1 cellular context compared by ENCODE assay signal in the genomic region with DNA sequence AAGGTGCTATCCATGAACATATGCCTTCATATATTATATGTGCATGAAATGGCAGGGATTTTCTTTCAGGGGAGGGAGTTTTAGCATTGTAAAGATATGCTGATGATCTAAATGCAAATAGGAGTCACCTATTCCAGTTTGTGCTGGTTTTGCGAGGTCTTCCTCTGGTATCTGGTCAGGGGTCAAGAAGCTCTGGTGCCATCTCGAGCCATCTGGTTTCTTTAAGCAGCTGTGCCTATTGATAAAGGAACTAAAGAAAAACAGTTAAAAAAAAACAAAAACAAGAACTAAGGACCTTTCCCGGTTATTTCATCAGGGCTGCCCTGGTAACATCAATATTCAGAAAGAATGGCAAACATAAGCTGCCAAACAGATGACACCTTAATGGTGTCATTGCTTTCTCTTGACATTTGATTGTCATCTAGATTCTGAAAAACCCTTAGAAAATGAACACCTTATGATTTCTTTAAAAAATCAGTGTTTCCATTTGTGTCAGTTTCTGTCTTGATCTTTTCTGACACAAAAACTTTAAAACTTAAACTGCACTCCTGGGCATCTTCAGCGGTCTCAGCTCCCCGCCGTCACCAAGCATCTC.
TF ChIP-seq lines count a peak whose summit lies in the region.

No MANE protein-coding gene starts in this region.

TF ChIP-seq in A549, 52 proteins besides CTCF, POLR2A, EP300 and RAD21 (continued from another document):
- TF ChIP-seq, protein P1, sequence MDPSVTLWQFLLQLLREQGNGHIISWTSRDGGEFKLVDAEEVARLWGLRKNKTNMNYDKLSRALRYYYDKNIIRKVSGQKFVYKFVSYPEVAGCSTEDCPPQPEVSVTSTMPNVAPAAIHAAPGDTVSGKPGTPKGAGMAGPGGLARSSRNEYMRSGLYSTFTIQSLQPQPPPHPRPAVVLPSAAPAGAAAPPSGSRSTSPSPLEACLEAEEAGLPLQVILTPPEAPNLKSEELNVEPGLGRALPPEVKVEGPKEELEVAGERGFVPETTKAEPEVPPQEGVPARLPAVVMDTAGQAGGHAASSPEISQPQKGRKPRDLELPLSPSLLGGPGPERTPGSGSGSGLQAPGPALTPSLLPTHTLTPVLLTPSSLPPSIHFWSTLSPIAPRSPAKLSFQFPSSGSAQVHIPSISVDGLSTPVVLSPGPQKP (IDR thresholded peaks at IDR 0.05; ENCODE audit: low read depth, low read length): no peak
- TF ChIP-seq HOXB13 (CRISPR knock-in tag; IDR thresholded peaks at IDR 0.05; ENCODE audit: low read depth): no peak
- TF ChIP-seq MAZ (IDR thresholded peaks at IDR 0.05; ENCODE audit: borderline replicate concordance, low read depth, low read length): no peak
- TF ChIP-seq, protein P2, sequence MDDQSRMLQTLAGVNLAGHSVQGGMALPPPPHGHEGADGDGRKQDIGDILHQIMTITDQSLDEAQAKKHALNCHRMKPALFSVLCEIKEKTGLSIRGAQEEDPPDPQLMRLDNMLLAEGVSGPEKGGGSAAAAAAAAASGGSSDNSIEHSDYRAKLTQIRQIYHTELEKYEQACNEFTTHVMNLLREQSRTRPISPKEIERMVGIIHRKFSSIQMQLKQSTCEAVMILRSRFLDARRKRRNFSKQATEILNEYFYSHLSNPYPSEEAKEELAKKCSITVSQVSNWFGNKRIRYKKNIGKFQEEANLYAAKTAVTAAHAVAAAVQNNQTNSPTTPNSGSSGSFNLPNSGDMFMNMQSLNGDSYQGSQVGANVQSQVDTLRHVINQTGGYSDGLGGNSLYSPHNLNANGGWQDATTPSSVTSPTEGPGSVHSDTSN (IDR thresholded peaks at IDR 0.05): no peak
- TF ChIP-seq POLR2AphosphoS2 (conservative IDR thresholded peaks at IDR 0.05; ENCODE audit: low read length): no peak
- no peak for TF ChIP-seq PHF8 (IDR thresholded peaks at IDR 0.05; ENCODE audit: borderline replicate concordance, low read depth)
- TF ChIP-seq ZFP36 (IDR thresholded peaks at IDR 0.05; ENCODE audit: borderline replicate concordance, partially characterized antibody): no peak
- TF ChIP-seq EHMT2 (IDR thresholded peaks at IDR 0.05; ENCODE audit: low read depth): no peak
- TF ChIP-seq, protein P3, sequence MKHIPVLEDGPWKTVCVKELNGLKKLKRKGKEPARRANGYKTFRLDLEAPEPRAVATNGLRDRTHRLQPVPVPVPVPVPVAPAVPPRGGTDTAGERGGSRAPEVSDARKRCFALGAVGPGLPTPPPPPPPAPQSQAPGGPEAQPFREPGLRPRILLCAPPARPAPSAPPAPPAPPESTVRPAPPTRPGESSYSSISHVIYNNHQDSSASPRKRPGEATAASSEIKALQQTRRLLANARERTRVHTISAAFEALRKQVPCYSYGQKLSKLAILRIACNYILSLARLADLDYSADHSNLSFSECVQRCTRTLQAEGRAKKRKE (CRISPR knock-in tag; IDR thresholded peaks at IDR 0.05; ENCODE audit: low read depth): no peak
- TF ChIP-seq GATA3 (IDR thresholded peaks at IDR 0.05; ENCODE audit: borderline replicate concordance): no peak
- no peak for TF ChIP-seq FOSL2 (IDR thresholded peaks at IDR 0.05)
- no peak for TF ChIP-seq FOSL2 (CRISPR knock-in tag; IDR thresholded peaks at IDR 0.05)
- no peak for TF ChIP-seq TFCP2L1 (CRISPR knock-in tag; IDR thresholded peaks at IDR 0.05)
- TF ChIP-seq HOXB5 (CRISPR knock-in tag; IDR thresholded peaks at IDR 0.05): no peak
- no peak for TF ChIP-seq SMC3 (IDR thresholded peaks at IDR 0.05)
